8 cellular contexts compared by ENCODE assay signal in the genomic region with DNA sequence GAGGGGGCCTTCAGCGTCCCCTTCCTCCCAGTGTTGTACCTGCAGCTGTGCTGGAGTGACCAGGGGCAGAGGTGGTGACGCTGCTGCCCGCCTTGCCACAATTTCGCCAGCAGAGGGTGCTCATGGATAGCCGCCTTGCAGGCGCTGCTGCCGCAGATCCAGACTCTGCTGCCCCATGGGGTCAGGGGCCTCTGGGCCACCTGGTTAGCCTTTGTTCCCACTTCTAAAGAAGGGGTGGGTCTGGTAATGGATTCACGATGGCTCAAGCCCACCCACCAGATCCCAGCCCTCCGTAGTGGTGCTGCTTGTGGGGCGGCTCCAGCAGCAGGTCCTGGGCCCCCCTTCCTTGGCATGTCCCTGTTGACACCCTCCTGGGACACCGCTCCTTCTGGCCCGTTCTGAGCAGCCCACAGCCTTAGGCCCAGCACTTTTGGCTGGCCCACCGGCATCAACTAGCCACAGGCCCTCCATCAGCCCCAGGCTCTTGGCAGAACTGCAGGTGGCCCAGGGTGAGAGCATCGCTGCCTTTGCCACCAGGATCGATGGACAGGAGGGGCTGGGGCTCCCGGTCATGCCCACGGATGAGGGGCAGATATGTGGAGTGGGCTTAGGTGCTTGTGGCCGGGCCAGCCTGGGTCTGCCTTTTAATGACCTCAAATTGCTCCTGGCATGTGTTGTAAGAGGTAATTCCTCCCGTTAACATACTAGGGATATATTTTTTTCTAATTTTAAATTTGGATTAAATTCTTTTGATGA. TPM values are rescaled to one million over a fixed set of nuclear protein-coding genes. Genes with fewer than 3 reads are reported as not detected.
A peak's percentile ranks its signal among the peaks of the same experiment; 100 is the strongest.
DNase-seq lines count a peak whose midpoint lies in the region; ATAC-seq and TF ChIP-seq lines count a peak whose summit lies in the region.

No MANE protein-coding gene starts in this region.

- H3K4me3 Mint-ChIP-seq in activated T-helper 17 cell treated with anti-CD3 and anti-CD28 coated beads, Interleukin-2, amount 50 U/mL, for 72 hours = no peak overlapping the region

- ATAC-seq in activated T-helper 17 cell treated with anti-CD3 and anti-CD28 coated beads, Interleukin-2, amount 50 U/mL, for 72 hours (replicated peaks) = peak; percentile 75
- ATAC-seq in HG02588 (IDR thresholded peaks at IDR 0.05; ENCODE audit: unreplicated experiment) = no peak

- no peak overlapping the region for H3K27ac Mint-ChIP-seq in activated T-helper 17 cell treated with anti-CD3 and anti-CD28 coated beads, Interleukin-2, amount 50 U/mL, for 72 hours

- H3K36me3 ChIP-seq in parathyroid adenoma (ENCODE audit: control insufficient read depth, insufficient read depth, low read length) = no peaks in the 10 kb centered on the region

- TF ChIP-seq CTCF in GM20000 (IDR thresholded peaks at IDR 0.05; ENCODE audit: extremely low read depth, missing control alignments) (peak; percentile 92), parathyroid adenoma (IDR thresholded peaks at IDR 0.05) (peak; percentile 74)

- no peak overlapping the region for H3K9ac ChIP-seq in parathyroid adenoma

- intact Hi-C loops in head of caudate nucleus (cut with DNase I) = no loop called here

- H3K79me2 ChIP-seq in parathyroid adenoma = no peaks in the 10 kb centered on the region

- H3K4me1 Mint-ChIP-seq in activated T-helper 17 cell treated with anti-CD3 and anti-CD28 coated beads, Interleukin-2, amount 50 U/mL, for 72 hours = no peaks in the 10 kb centered on the region

- no peaks in the 10 kb centered on the region for H3K36me3 Mint-ChIP-seq in activated T-helper 17 cell treated with anti-CD3 and anti-CD28 coated beads, Interleukin-2, amount 50 U/mL, for 72 hours (ENCODE audit: low read depth)

- H3K4me3 ChIP-seq in parathyroid adenoma (ENCODE audit: low read depth, low read length) = no peak overlapping the region

- no peaks in the 10 kb centered on the region for H3K27me3 ChIP-seq in parathyroid adenoma (ENCODE audit: control insufficient read depth, insufficient read depth, low read length)

- no peak overlapping the region for H3K4me2 ChIP-seq in parathyroid adenoma (ENCODE audit: low read length)

- H3K27me3 Mint-ChIP-seq in activated T-helper 17 cell treated with anti-CD3 and anti-CD28 coated beads, Interleukin-2, amount 50 U/mL, for 72 hours = no peaks in the 10 kb centered on the region

- no peak overlapping the region for H3K27ac ChIP-seq in parathyroid adenoma

- no peaks in the 10 kb centered on the region for H3K9me3 Mint-ChIP-seq in activated T-helper 17 cell treated with anti-CD3 and anti-CD28 coated beads, Interleukin-2, amount 50 U/mL, for 72 hours

- H3K4me1 ChIP-seq in parathyroid adenoma = peaks cover 7% of the 10 kb centered on the region

- H3K9me3 ChIP-seq in parathyroid adenoma (ENCODE audit: control insufficient read depth, low read length) = no peaks in the 10 kb centered on the region

- no peak overlapping the region for H2AFZ ChIP-seq in parathyroid adenoma

- peak; percentile 7 to 22 for DNase-seq in AML-193 (lab: John Stamatoyannopoulos, UW)
- DNase-seq in GM20000 (ENCODE audit: low spot score) = peak; percentile 83
- DNase-seq in NOMO-1 treated with DMSO at 0.1 percent for 48 hours (lab: John Stamatoyannopoulos, UW; ENCODE audit: unreplicated experiment) = peak; percentile 36
- peak; percentile 20 to 85 (median 66) for DNase-seq in head of caudate nucleus
- no peak for DNase-seq in putamen (ENCODE audit: low spot score)

RNA-seq across cellular contexts. Expression of a gene that starts 57.2 kb away (rescaled TPM):
- total RNA-seq in activated T-helper 17 cell treated with anti-CD3 and anti-CD28 coated beads, Interleukin-2, amount 50 U/mL, for 72 hours = 1 to 10 TPM in 1 of 2 donors, under 1 TPM in 1; 0.50 to 1.3 TPM
